In the genomic region with DNA sequence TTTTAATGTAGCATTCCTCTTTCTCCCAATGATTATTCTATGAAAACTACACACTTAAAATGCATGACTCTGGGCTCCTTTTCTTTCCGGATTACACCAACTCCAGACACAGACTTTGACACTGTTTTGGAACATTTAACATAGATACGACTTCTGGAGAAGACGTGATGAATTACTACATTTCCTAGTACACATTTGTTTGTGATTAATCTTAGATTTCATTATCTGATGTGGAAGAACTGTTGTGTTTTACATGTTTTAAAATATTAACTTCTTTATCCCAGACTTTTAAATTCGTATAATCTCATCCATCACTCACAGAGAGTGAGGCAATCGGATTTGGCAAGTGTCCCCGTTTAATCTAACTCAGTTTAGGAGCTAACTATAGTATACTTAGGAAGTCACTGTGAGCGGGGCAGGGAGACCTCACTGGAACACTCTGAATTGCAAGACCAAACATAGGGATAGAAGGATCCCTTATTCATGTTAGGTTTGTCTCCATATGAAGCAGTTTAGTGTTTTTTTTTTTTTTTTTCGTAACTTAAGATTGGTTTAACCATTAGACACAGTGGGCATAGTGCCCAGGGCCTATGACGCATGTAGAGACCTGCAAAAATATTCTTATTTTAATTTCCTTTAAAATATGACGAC, we compare ENCODE assay signal across 18 cellular contexts.
A peak's percentile ranks its signal among the peaks of the same experiment; 100 is the strongest.
DNase-seq lines count a peak whose midpoint lies in the region; ATAC-seq and TF ChIP-seq lines count a peak whose summit lies in the region.
"Had no signal": no experiment of that assay in that cellular context is flagged by ENCODE, and none has a peak within 500 bp of the region (broad histone marks: within the 10 kb centered on the region; RNA-seq: fewer than 3 reads in every experiment).

No MANE protein-coding gene starts in this region.

- H3K9me3 Mint-ChIP-seq in MCF 10A (ENCODE audit: unreplicated experiment): no peaks in the 10 kb centered on the region
- H3K9me3 Mint-ChIP-seq in activated CD4-positive, alpha-beta T cell treated with anti-CD3 and anti-CD28 coated beads for 36 hours (ENCODE audit: low read depth): peaks cover 2% of the 10 kb centered on the region
- H3K9me3 Mint-ChIP-seq in activated naive CD4-positive, alpha-beta T cell treated with anti-CD3 and anti-CD28 coated beads, Interleukin-2, amount 50 U/mL, for 72 hours: peaks cover 7 to 9% of the 10 kb centered on the region in 2 donors

- H3K36me3 Mint-ChIP-seq in MCF 10A (ENCODE audit: insufficient read depth, unreplicated experiment): no peaks in the 10 kb centered on the region
- H3K36me3 Mint-ChIP-seq in activated CD4-positive, alpha-beta T cell treated with anti-CD3 and anti-CD28 coated beads for 36 hours (ENCODE audit: low read depth): no peaks in the 10 kb centered on the region
- no peaks in the 10 kb centered on the region for H3K36me3 Mint-ChIP-seq in activated naive CD4-positive, alpha-beta T cell treated with anti-CD3 and anti-CD28 coated beads, Interleukin-2, amount 50 U/mL, for 72 hours
- H3K36me3 Mint-ChIP-seq: activated CD8-positive, alpha-beta memory T cell treated with anti-CD3 and anti-CD28 coated beads, Interleukin-2, amount 10 ng/mL, durations not matched to agents 7 days and 5 days had no signal

- POLR2A ChIA-PET in MCF 10A (lab: Yijun Ruan, JAX): interaction anchor here (1.1 kb wide), 1 partner anchor 102 kb away, joined by 3 read pairs; no protein-coding TSS in a partner anchor
- POLR2A ChIA-PET in activated CD4-positive, alpha-beta T cell treated with anti-CD3 and anti-CD28 coated beads for 36 hours (lab: Charles Lee): no interaction called here

- H3K36me3 ChIP-seq in breast epithelium (no peaks in the 10 kb centered on the region), mesodermal cell (ENCODE audit: control insufficient read depth, insufficient read depth, low read length) (no peaks in the 10 kb centered on the region), vagina (no peaks in the 10 kb centered on the region)
- H3K36me3 ChIP-seq: ovary had no signal

- TF ChIP-seq POLR2A in breast epithelium (IDR thresholded peaks at IDR 0.05): no peak
- TF ChIP-seq POLR2A in vagina (IDR thresholded peaks at IDR 0.05): no peak

- H3K4me3 ChIP-seq in breast epithelium (no peak overlapping the region), fibroblast of mammary gland (ENCODE audit: control insufficient read depth, low read depth, low read length) (no peak overlapping the region), mesodermal cell (ENCODE audit: extremely low read depth, insufficient read depth, low read length, poor library complexity, severe bottlenecking) (no peak overlapping the region), vagina (no peak overlapping the region)
- H3K4me3 ChIP-seq: ovary had no signal

- intact Hi-C loops in MCF 10A (cut with micrococcal nuclease) (no loop called here), breast epithelium (cut with DNase I; ENCODE audit: low total_unique reads) (no loop called here), vagina (cut with DNase I) (no loop called here)
- intact Hi-C loops in activated CD4-positive, alpha-beta T cell treated with anti-CD3 and anti-CD28 coated beads for 36 hours (cut with DNase I, micrococcal nuclease): no loop called here

- no peak for ATAC-seq in HG03460 (IDR thresholded peaks at IDR 0.05; ENCODE audit: unreplicated experiment)
- no peak for ATAC-seq in activated CD4-positive, alpha-beta T cell treated with anti-CD3 and anti-CD28 coated beads for 36 hours
- ATAC-seq in activated naive CD4-positive, alpha-beta T cell treated with anti-CD3 and anti-CD28 coated beads, Interleukin-2, amount 50 U/mL, for 72 hours: no peak
- ATAC-seq: activated CD8-positive, alpha-beta memory T cell treated with anti-CD3 and anti-CD28 coated beads, Interleukin-2, amount 10 ng/mL, durations not matched to agents 7 days and 5 days; HCT116; Panc1 had no signal

- 80 to 100% methylated on average over 1 to 2 of the region's 10 CpGs for WGBS in mesodermal cell (ENCODE audit: insufficient coverage in 2 of 2), 2 experiments

- CTCF ChIA-PET in MCF 10A (lab: Yijun Ruan, JAX): interaction anchor here (0.6 kb wide), 1 partner anchor 9 kb away, joined by 3 read pairs; no protein-coding TSS in a partner anchor
- CTCF ChIA-PET in activated CD4-positive, alpha-beta T cell treated with anti-CD3 and anti-CD28 coated beads for 36 hours (lab: Charles Lee): no interaction called here

- H3K27me3 Mint-ChIP-seq in MCF 10A (ENCODE audit: insufficient read depth, unreplicated experiment): no peaks in the 10 kb centered on the region
- H3K27me3 Mint-ChIP-seq in activated CD4-positive, alpha-beta T cell treated with anti-CD3 and anti-CD28 coated beads for 36 hours: no peaks in the 10 kb centered on the region
- H3K27me3 Mint-ChIP-seq: activated CD8-positive, alpha-beta memory T cell treated with anti-CD3 and anti-CD28 coated beads, Interleukin-2, amount 10 ng/mL, durations not matched to agents 7 days and 5 days had no signal

- BruUV-seq in MCF 10A (replicated peaks; lab: Mats Ljungman, UMichigan): no TSS peak

- H3K27me3 ChIP-seq in breast epithelium: no peaks in the 10 kb centered on the region
- no peaks in the 10 kb centered on the region for H3K27me3 ChIP-seq in vagina
- H3K27me3 ChIP-seq: ovary had no signal

- H3K9me3 ChIP-seq in breast epithelium (no peaks in the 10 kb centered on the region), mesodermal cell (ENCODE audit: control insufficient read depth, low read length) (no peaks in the 10 kb centered on the region), vagina (no peaks in the 10 kb centered on the region)
- H3K9me3 ChIP-seq: ovary had no signal

- no peaks in the 10 kb centered on the region for H3K4me1 ChIP-seq in breast epithelium
- H3K4me1 ChIP-seq in mesodermal cell (ENCODE audit: control insufficient read depth, insufficient read depth, low read length, poor library complexity, severe bottlenecking): no peaks in the 10 kb centered on the region
- H3K4me1 ChIP-seq in vagina: peaks cover 11% of the 10 kb centered on the region

- TF ChIP-seq CTCF in MCF 10A (IDR thresholded peaks at IDR 0.05; ENCODE audit: unreplicated experiment) (no peak), breast epithelium (IDR thresholded peaks at IDR 0.05) (no peak), fibroblast of mammary gland (conservative IDR thresholded peaks at IDR 0.05; ENCODE audit: control insufficient read depth, insufficient read depth, low read depth, low read length) (no peak), vagina (IDR thresholded peaks at IDR 0.05) (no peak)

- no peak overlapping the region for H3K4me3 Mint-ChIP-seq in MCF 10A (ENCODE audit: unreplicated experiment)
- no peak overlapping the region for H3K4me3 Mint-ChIP-seq in activated CD4-positive, alpha-beta T cell treated with anti-CD3 and anti-CD28 coated beads for 36 hours
- H3K4me3 Mint-ChIP-seq: activated CD8-positive, alpha-beta memory T cell treated with anti-CD3 and anti-CD28 coated beads, Interleukin-2, amount 10 ng/mL, durations not matched to agents 7 days and 5 days had no signal

- H3K27ac ChIP-seq in breast epithelium: peak overlapping the region in 1 of 2 donors; percentile 10
- peak overlapping the region; percentile 57 for H3K27ac ChIP-seq in mesodermal cell (ENCODE audit: low read depth, low read length, severe bottlenecking)
- peak overlapping the region; percentile 76 for H3K27ac ChIP-seq in vagina
- H3K27ac ChIP-seq: ovary had no signal

- H3K27ac Mint-ChIP-seq in MCF 10A (ENCODE audit: low read depth, unreplicated experiment): no peak overlapping the region
- H3K27ac Mint-ChIP-seq in activated CD4-positive, alpha-beta T cell treated with anti-CD3 and anti-CD28 coated beads for 36 hours: no peak overlapping the region
- H3K27ac Mint-ChIP-seq in activated naive CD4-positive, alpha-beta T cell treated with anti-CD3 and anti-CD28 coated beads, Interleukin-2, amount 50 U/mL, for 72 hours: no peak overlapping the region
- H3K27ac Mint-ChIP-seq: activated CD8-positive, alpha-beta memory T cell treated with anti-CD3 and anti-CD28 coated beads, Interleukin-2, amount 10 ng/mL, durations not matched to agents 7 days and 5 days had no signal

- H3K4me1 Mint-ChIP-seq in MCF 10A (ENCODE audit: insufficient read depth, unreplicated experiment): no peaks in the 10 kb centered on the region
- no peaks in the 10 kb centered on the region for H3K4me1 Mint-ChIP-seq in activated CD4-positive, alpha-beta T cell treated with anti-CD3 and anti-CD28 coated beads for 36 hours
- H3K4me1 Mint-ChIP-seq: activated CD8-positive, alpha-beta memory T cell treated with anti-CD3 and anti-CD28 coated beads, Interleukin-2, amount 10 ng/mL, durations not matched to agents 7 days and 5 days had no signal

- DNase-seq in MCF 10A (ENCODE audit: unreplicated experiment) (peak; percentile 77), breast epithelium (ENCODE audit: low spot score in 2 of 2) (no peak), fibroblast of mammary gland (ENCODE audit: low read depth) (peak; percentile 90), vagina (ENCODE audit: extremely low spot score in 2 of 2) (no peak)
- no peak for DNase-seq in activated CD4-positive, alpha-beta T cell treated with anti-CD3 and anti-CD28 coated beads for 36 hours
- no peak for DNase-seq in activated naive CD4-positive, alpha-beta T cell treated with anti-CD3 and anti-CD28 coated beads, Interleukin-2, amount 50 U/mL, for 72 hours (ENCODE audit: low spot score in 2 of 2)
- DNase-seq: 8988T; activated CD8-positive, alpha-beta memory T cell treated with anti-CD3 and anti-CD28 coated beads, Interleukin-2, amount 10 ng/mL, durations not matched to agents 7 days and 5 days; amniotic stem cell; DMS53; NCI-H2171; stimulated activated CD4-positive, alpha-beta T cell treated with anti-CD3 and anti-CD28 coated beads, Interleukin-4, amount 100 ng/mL, for 4 hours; substantia nigra had no signal

Comparison
In these comparisons a context has a peak if more than half of its experiments do, and no peak if none do; other contexts are left out.
1. DNase-seq: peak in MCF 10A (single experiment) and fibroblast of mammary gland (single experiment); none in breast epithelium (0 of 2), vagina (0 of 2), activated CD4-positive, alpha-beta T cell treated with anti-CD3 and anti-CD28 coated beads for 36 hours (single experiment) and activated naive CD4-positive, alpha-beta T cell treated with anti-CD3 and anti-CD28 coated beads, Interleukin-2, amount 50 U/mL, for 72 hours (0 of 2).